Comparison of ENCODE assay signal across 6 cellular contexts in genomic region chr4:31601793-31602192, GRCh38.
"Had no signal": no experiment of that assay in that cellular context is flagged by ENCODE, and none has a peak within 500 bp of the region (broad histone marks: within the 10 kb centered on the region; RNA-seq: fewer than 3 reads in every experiment).

No MANE protein-coding gene starts in this region.

- ATAC-seq: HepG2, K562 had no signal

- DNase-seq: IMR-90, KBM-7, KG1 had no signal

- H3K4me3 ChIP-seq: K562 had no signal

- H3K27ac ChIP-seq: HL-60 had no signal
